ENCODE assay signal across 24 cellular contexts in the genomic region with DNA sequence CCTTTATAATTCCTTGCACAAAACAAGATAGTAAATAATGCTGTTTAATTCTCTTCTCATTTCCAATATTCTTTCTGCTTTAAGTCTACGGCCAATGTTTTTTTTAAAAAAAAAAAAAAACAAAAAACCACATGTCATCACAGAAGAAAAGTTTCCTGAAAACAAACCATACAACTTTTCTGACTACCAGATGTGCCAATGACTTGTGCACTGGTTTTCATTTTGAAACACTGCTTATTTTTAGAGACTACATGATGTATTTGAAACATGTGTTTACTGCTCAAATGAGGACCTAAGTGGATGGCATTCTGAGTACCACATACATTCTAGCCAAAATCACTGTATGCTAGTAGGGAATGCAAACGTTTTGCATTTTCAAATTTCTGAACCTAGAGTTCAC.
"Had no signal": no experiment of that assay in that cellular context is flagged by ENCODE, and none has a peak within 500 bp of the region (broad histone marks: within the 10 kb centered on the region; RNA-seq: fewer than 3 reads in every experiment).

No MANE protein-coding gene starts in this region.

- FAIRE-seq: HepG2, RCC 7860 had no signal

- H3K9me3 ChIP-seq: MG63, SJSA1 had no signal

- H3K27me3 ChIP-seq: MG63, SJSA1 had no signal

- ATAC-seq: HepG2 had no signal

- H3K4me3 ChIP-seq: MG63, SJSA1, SK-N-MC had no signal

- DNase-seq: IMR-90, Karpas-422, KG1, MG63, NCI-H1092, NCI-H1105 treated with DMSO at 0.1 percent for 48 hours, NCI-H1417 treated with DMSO at 0.1 percent for 48 hours, NCI-H146, NCI-H1694 treated with DMSO at 0.1 percent for 48 hours, NCI-H1930, NCI-H2081, NCI-H2107, NCI-H2227 treated with DMSO at 0.1 percent for 48 hours, NCI-H510A, NCI-H524 treated with DMSO at 0.1 percent for 48 hours, NCI-H69, NCI-H774, Right ventricle myocardium superior, RPMI8226, SIG-M5 had no signal

- H3K36me3 ChIP-seq: MG63, SJSA1 had no signal

- H3K27ac ChIP-seq: SJSA1, SK-N-MC had no signal
